15 cellular contexts compared by ENCODE assay signal in the genomic region with DNA sequence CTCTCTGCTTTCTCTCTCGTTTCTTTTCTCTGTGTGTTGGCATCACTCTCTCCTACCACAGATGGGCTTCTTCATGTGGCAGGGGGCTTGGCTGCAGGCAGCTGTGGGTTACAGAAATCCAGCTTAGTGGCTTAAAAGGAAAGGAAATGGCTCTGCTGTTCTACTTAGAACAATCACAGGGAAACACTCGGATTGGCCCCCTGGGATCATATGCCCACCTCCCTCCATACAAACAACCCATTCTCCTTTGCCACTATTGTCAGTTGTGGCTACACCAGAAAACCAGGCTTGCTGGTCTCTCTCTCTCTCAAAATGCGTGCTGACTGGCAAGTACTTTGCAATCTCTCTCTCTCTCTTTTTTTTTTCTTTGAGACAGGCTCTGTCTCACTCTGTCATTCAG. TPM values are rescaled to one million over a fixed set of nuclear protein-coding genes. Genes with fewer than 3 reads are reported as not detected.
DNase-seq lines count a peak whose midpoint lies in the region; ATAC-seq and TF ChIP-seq lines count a peak whose summit lies in the region.
"Had no signal": no experiment of that assay in that cellular context is flagged by ENCODE, and none has a peak within 500 bp of the region (broad histone marks: within the 10 kb centered on the region; RNA-seq: fewer than 3 reads in every experiment).

No MANE protein-coding gene starts in this region.

- TF ChIP-seq CTCF in osteocyte (IDR thresholded peaks at IDR 0.05) (no peak), PC-9 (conservative IDR thresholded peaks at IDR 0.05) (no peak), omental fat pad (IDR thresholded peaks at IDR 0.05) (no peak)

- H3F3A ChIP-seq in PC-9 (ENCODE audit: insufficient read depth, low read depth), result 0 out of 2 replicates have a peak, but pooled peaks cover 5% of the 10 kb centered on the region

- no peaks in the 10 kb centered on the region for H3K9me3 Mint-ChIP-seq in osteocyte (ENCODE audit: unreplicated experiment)
- no peaks in the 10 kb centered on the region for H3K9me3 Mint-ChIP-seq in natural killer cell treated with Interleukin-12 subunit alpha and Interleukin-12 subunit beta and Interleukin-15 and Interleukin-18, amount 100 ng/mL, for 72 hours

- no peaks in the 10 kb centered on the region for H3K36me3 ChIP-seq in PC-9 (ENCODE audit: low read depth)
- H3K36me3 ChIP-seq: BLaER1 treated with 17β-estradiol and CSF1 and Interleukin-3, amounts not matched to agents 10 nM and 100 nM; HAP-1 had no signal

- DNase-seq in D341Med (ENCODE audit: low spot score), result peak; percentile 47
- peak; percentile 95 for DNase-seq in Jurkat, Clone E6-1 (ENCODE audit: low read depth, low spot score)
- DNase-seq in islet precursor cell, result peak; percentile 51
- peak; percentile 51 for DNase-seq in osteocyte (ENCODE audit: extremely low spot score, unreplicated experiment)
- no peak for DNase-seq in natural killer cell treated with Interleukin-12 subunit alpha and Interleukin-12 subunit beta and Interleukin-15 and Interleukin-18, amount 100 ng/mL, for 72 hours (ENCODE audit: low spot score)
- DNase-seq in PC-9, result no peak
- no peak for DNase-seq in omental fat pad (ENCODE audit: low spot score)
- no peak for DNase-seq in superior temporal gyrus (ENCODE audit: extremely low spot score)
- DNase-seq: ACHN; CD4-positive, CD25-positive, alpha-beta regulatory T cell; DMS 273 treated with DMSO at 0.1 percent for 48 hours had no signal

- H2AFZ ChIP-seq in PC-9, result no peak overlapping the region

- H3K27me3 ChIP-seq in PC-9 (ENCODE audit: insufficient read depth, low read depth), result no peaks in the 10 kb centered on the region

- H4K20me1 ChIP-seq in PC-9 (ENCODE audit: insufficient read depth), result no peaks in the 10 kb centered on the region

- no peaks in the 10 kb centered on the region for H3K9me3 ChIP-seq in PC-9 (ENCODE audit: insufficient read depth, low read depth)
- H3K9me3 ChIP-seq: BLaER1 treated with 17β-estradiol and CSF1 and Interleukin-3, amounts not matched to agents 10 nM and 100 nM; HAP-1 had no signal

- no peak overlapping the region for H3K4me3 Mint-ChIP-seq in osteocyte (ENCODE audit: unreplicated experiment)
- H3K4me3 Mint-ChIP-seq in natural killer cell treated with Interleukin-12 subunit alpha and Interleukin-12 subunit beta and Interleukin-15 and Interleukin-18, amount 100 ng/mL, for 72 hours, result no peak overlapping the region
- H3K4me3 Mint-ChIP-seq: CD4-positive, CD25-positive, alpha-beta regulatory T cell had no signal

- H3K4me3 ChIP-seq in Jurkat, Clone E6-1 (ENCODE audit: low read length), result no peak overlapping the region
- H3K4me3 ChIP-seq in PC-9, result no peak overlapping the region
- H3K4me3 ChIP-seq: BLaER1 treated with 17β-estradiol and CSF1 and Interleukin-3, amounts not matched to agents 10 nM and 100 nM; HAP-1 had no signal

- intact Hi-C loops in PC-9 (cut with micrococcal nuclease; ENCODE audit: unreplicated experiment), result no loop called here

- ATAC-seq in natural killer cell treated with Interleukin-12 subunit alpha and Interleukin-12 subunit beta and Interleukin-15 and Interleukin-18, amount 100 ng/mL, for 72 hours, result no peak
- ATAC-seq in omental fat pad (ENCODE audit: low FRiP score), result no peak

- H3K27ac Mint-ChIP-seq in osteocyte (ENCODE audit: unreplicated experiment), result no peak overlapping the region
- no peak overlapping the region for H3K27ac Mint-ChIP-seq in natural killer cell treated with Interleukin-12 subunit alpha and Interleukin-12 subunit beta and Interleukin-15 and Interleukin-18, amount 100 ng/mL, for 72 hours
- H3K27ac Mint-ChIP-seq: CD4-positive, CD25-positive, alpha-beta regulatory T cell had no signal

- POLR2A ChIA-PET in PC-9 (lab: Charles Lee; ENCODE audit: unreplicated experiment), result no interaction called here

- no peak overlapping the region for H3K4me2 ChIP-seq in PC-9
- H3K4me2 ChIP-seq: BLaER1 treated with 17β-estradiol and CSF1 and Interleukin-3, amounts not matched to agents 10 nM and 100 nM had no signal

- H3K9me2 ChIP-seq in PC-9 (ENCODE audit: insufficient read depth), result no peaks in the 10 kb centered on the region

- no peaks in the 10 kb centered on the region for H3K36me3 Mint-ChIP-seq in osteocyte (ENCODE audit: unreplicated experiment)
- H3K36me3 Mint-ChIP-seq in natural killer cell treated with Interleukin-12 subunit alpha and Interleukin-12 subunit beta and Interleukin-15 and Interleukin-18, amount 100 ng/mL, for 72 hours, result no peaks in the 10 kb centered on the region
- H3K36me3 Mint-ChIP-seq: CD4-positive, CD25-positive, alpha-beta regulatory T cell had no signal

- peaks cover 35% of the 10 kb centered on the region for H3K27me3 Mint-ChIP-seq in osteocyte (ENCODE audit: unreplicated experiment)
- peaks cover 29 to 48% of the 10 kb centered on the region in 2 donors for H3K27me3 Mint-ChIP-seq in natural killer cell treated with Interleukin-12 subunit alpha and Interleukin-12 subunit beta and Interleukin-15 and Interleukin-18, amount 100 ng/mL, for 72 hours

- H3K27ac ChIP-seq in PC-9, result no peak overlapping the region
- H3K27ac ChIP-seq: BLaER1 treated with 17β-estradiol and CSF1 and Interleukin-3, amounts not matched to agents 10 nM and 100 nM had no signal

- H3K79me2 ChIP-seq in PC-9 (ENCODE audit: low read depth), result no peaks in the 10 kb centered on the region

- H3K4me1 Mint-ChIP-seq in osteocyte (ENCODE audit: unreplicated experiment), result peaks cover 13% of the 10 kb centered on the region
- H3K4me1 Mint-ChIP-seq in natural killer cell treated with Interleukin-12 subunit alpha and Interleukin-12 subunit beta and Interleukin-15 and Interleukin-18, amount 100 ng/mL, for 72 hours (ENCODE audit: low read depth in 2 of 2), result peaks cover 0 to 2% of the 10 kb centered on the region in 2 donors
- H3K4me1 Mint-ChIP-seq: CD4-positive, CD25-positive, alpha-beta regulatory T cell had no signal

- H3K4me1 ChIP-seq in PC-9 (replicated peaks; ENCODE audit: insufficient read depth), result no peaks in the 10 kb centered on the region

- CTCF ChIA-PET in PC-9 (lab: Charles Lee), result interaction anchor here (0.6 kb wide), 1 partner anchor 149 kb away, joined by 5 read pairs; no protein-coding TSS in a partner anchor

- no TSS peak for BruUV-seq in PC-9 (replicated peaks; lab: Mats Ljungman, UMichigan)

RNA-seq across cellular contexts. Expression of a gene that starts 20.5 kb away (rescaled TPM):
- polyA plus RNA-seq in Jurkat, Clone E6-1 (2012; ENCODE audit: insufficient read depth, insufficient read length), result not detected
- total RNA-seq in osteocyte (24.6 and 25.9 TPM in 2 replicates), PC-9 (2021) (0.44 and 0.60 TPM in 2 replicates), omental fat pad (10 to 100 TPM in 2 of 4 donors, 1 to 10 TPM in 2; 3.1 to 14.2 (median 9.6) TPM)
- under 1 TPM in 1 of 2 donors, not detected in 1; 0.08 TPM for total RNA-seq in natural killer cell treated with Interleukin-12 subunit alpha and Interleukin-12 subunit beta and Interleukin-15 and Interleukin-18, amount 100 ng/mL, for 72 hours
- total RNA-seq: CD4-positive, CD25-positive, alpha-beta regulatory T cell; H1 had no signal
- polyA plus RNA-seq: CD4-positive, CD25-positive, alpha-beta regulatory T cell; H1 had no signal

RNA-seq across cellular contexts. Expression of a gene that starts 32.1 kb away (rescaled TPM):
- not detected for polyA plus RNA-seq in Jurkat, Clone E6-1 (2012; ENCODE audit: insufficient read depth, insufficient read length)
- total RNA-seq in osteocyte (not detected in 2 replicates), PC-9 (2021) (0.88 TPM in 1 of 2 replicates, not detected in the other), omental fat pad (not detected)
- total RNA-seq in natural killer cell treated with Interleukin-12 subunit alpha and Interleukin-12 subunit beta and Interleukin-15 and Interleukin-18, amount 100 ng/mL, for 72 hours, result not detected
- total RNA-seq: CD4-positive, CD25-positive, alpha-beta regulatory T cell; H1; HT1080 had no signal
- polyA plus RNA-seq: CD4-positive, CD25-positive, alpha-beta regulatory T cell had no signal

Comparison
In these comparisons a context has a peak if more than half of its experiments do, and no peak if none do; other contexts are left out.
1. DNase-seq: peak in D341Med (single experiment), Jurkat, Clone E6-1 (single experiment), islet precursor cell (single experiment) and osteocyte (single experiment); none in natural killer cell treated with Interleukin-12 subunit alpha and Interleukin-12 subunit beta and Interleukin-15 and Interleukin-18, amount 100 ng/mL, for 72 hours (single experiment), PC-9 (0 of 2), omental fat pad (single experiment) and superior temporal gyrus (single experiment).